In genomic region chr7:151745090-151745638, GRCh38 we compare ENCODE assay signal across 8 cellular contexts.
DNase-seq lines count a peak whose midpoint lies in the region; ATAC-seq and TF ChIP-seq lines count a peak whose summit lies in the region.

No MANE protein-coding gene starts in this region.

- peak overlapping the region; percentile 4 to 88 for H3K9ac ChIP-seq in liver (ENCODE audit: low read depth in 1 of 2, low read length in 2 of 2)

- H3K27me3 ChIP-seq in HL-60 (ENCODE audit: insufficient read depth, poor library complexity, severe bottlenecking) (no peaks in the 10 kb centered on the region), ascending aorta (no peaks in the 10 kb centered on the region), liver (ENCODE audit: control insufficient read depth in 4 of 4, insufficient read depth in 4 of 4, low read length in 3 of 4) (no peaks in the 10 kb centered on the region)

- H3K4me3 ChIP-seq in AG10803 (ENCODE audit: low read length) (no peak overlapping the region), HL-60 (replicated peaks; ENCODE audit: insufficient read depth, low read length) (no peak overlapping the region), ascending aorta (peak overlapping the region in 1 of 2 donors; percentile 47), liver (ENCODE audit: low read depth in 1 of 3, low read length in 3 of 3) (no peak overlapping the region)

- TF ChIP-seq RAD21 in liver (IDR thresholded peaks at IDR 0.05) = peak; percentile 68 to 82

- intact Hi-C loops in ascending aorta (cut with DNase I) = no loop called here

- ATAC-seq in GM18520 (IDR thresholded peaks at IDR 0.05; ENCODE audit: unreplicated experiment) = no peak
- ATAC-seq in HG02884 (IDR thresholded peaks at IDR 0.05; ENCODE audit: unreplicated experiment) = no peak

- TF ChIP-seq CTCF in AG10803 (conservative IDR thresholded peaks at IDR 0.05; ENCODE audit: low read length) (peak; percentile 48), HL-60 (IDR thresholded peaks at IDR 0.05; ENCODE audit: insufficient read depth, low read length) (peak; percentile 36), ascending aorta (IDR thresholded peaks at IDR 0.05) (peak; percentile 46 to 63 (median 51)), liver (IDR thresholded peaks at IDR 0.05; ENCODE audit: low read depth, low read length, missing input control) (peak; percentile 52)

- H3K4me1 ChIP-seq in ascending aorta (peaks cover 7 to 27% of the 10 kb centered on the region in 2 donors), liver (ENCODE audit: control insufficient read depth in 4 of 4, insufficient read depth in 4 of 4, low read length in 3 of 4) (peaks cover 21 to 59% (median 42%) of the 10 kb centered on the region in 4 donors)

- WGBS in liver = 25% methylated on average over 22 of the region's 22 CpGs

- no peaks in the 10 kb centered on the region for H3K9me3 ChIP-seq in ascending aorta
- no peaks in the 10 kb centered on the region for H3K9me3 ChIP-seq in liver (ENCODE audit: control insufficient read depth in 4 of 4, low read length in 3 of 4)

- no peaks in the 10 kb centered on the region for H3K36me3 ChIP-seq in ascending aorta
- no peaks in the 10 kb centered on the region for H3K36me3 ChIP-seq in liver (ENCODE audit: control insufficient read depth in 4 of 4, insufficient read depth in 3 of 4, low read depth in 1 of 4, low read length in 3 of 4)

- H3K27ac ChIP-seq in HL-60 (replicated peaks) (no peak overlapping the region), ascending aorta (peak overlapping the region; percentile 71 to 72), liver (ENCODE audit: low read depth in 1 of 2, low read length in 2 of 2) (peak overlapping the region; percentile 94)

- DNase-seq in AG10803 (ENCODE audit: low read depth) (peak; percentile 54), HL-60 (ENCODE audit: low read depth in 1 of 2, low spot score in 1 of 2) (peak; percentile 61 to 78), ascending aorta (ENCODE audit: low spot score in 2 of 2) (peak; percentile 85 to 94), NCI-H82 (lab: John Stamatoyannopoulos, UW) (no peak), iPS-NIHi11 (ENCODE audit: low spot score) (no peak)

TF ChIP-seq in liver, 16 proteins besides CTCF, POLR2A, EP300 and RAD21:
- TF ChIP-seq JUND (IDR thresholded peaks at IDR 0.05) (peak; percentile 88 to 95), FOXA2 (IDR thresholded peaks at IDR 0.05) (peak; percentile 60), YY1 (IDR thresholded peaks at IDR 0.05) (peak; percentile 81), HNF4A (conservative IDR thresholded peaks at IDR 0.05) (peak; percentile 97 to 99), FOXA1 (IDR thresholded peaks at IDR 0.05) (peak; percentile 63), TAF1 (conservative IDR thresholded peaks at IDR 0.05) (no peak), RXRA (IDR thresholded peaks at IDR 0.05) (peak; percentile 97 to 100), ATF3 (IDR thresholded peaks at IDR 0.05) (peak; percentile 90), HNF4G (IDR thresholded peaks at IDR 0.05) (peak; percentile 95), MAX (IDR thresholded peaks at IDR 0.05) (peak; percentile 97), SP1 (IDR thresholded peaks at IDR 0.05) (peak; percentile 100), GABPA (IDR thresholded peaks at IDR 0.05 in 1 of 2, conservative IDR thresholded peaks at IDR 0.05 in 1 of 2) (no peak), EGR1 (IDR thresholded peaks at IDR 0.05; ENCODE audit: low read depth in 2 of 2) (peak; percentile 77 to 92), NR2F2 (IDR thresholded peaks at IDR 0.05) (peak; percentile 85)
- TF ChIP-seq, protein P1, sequence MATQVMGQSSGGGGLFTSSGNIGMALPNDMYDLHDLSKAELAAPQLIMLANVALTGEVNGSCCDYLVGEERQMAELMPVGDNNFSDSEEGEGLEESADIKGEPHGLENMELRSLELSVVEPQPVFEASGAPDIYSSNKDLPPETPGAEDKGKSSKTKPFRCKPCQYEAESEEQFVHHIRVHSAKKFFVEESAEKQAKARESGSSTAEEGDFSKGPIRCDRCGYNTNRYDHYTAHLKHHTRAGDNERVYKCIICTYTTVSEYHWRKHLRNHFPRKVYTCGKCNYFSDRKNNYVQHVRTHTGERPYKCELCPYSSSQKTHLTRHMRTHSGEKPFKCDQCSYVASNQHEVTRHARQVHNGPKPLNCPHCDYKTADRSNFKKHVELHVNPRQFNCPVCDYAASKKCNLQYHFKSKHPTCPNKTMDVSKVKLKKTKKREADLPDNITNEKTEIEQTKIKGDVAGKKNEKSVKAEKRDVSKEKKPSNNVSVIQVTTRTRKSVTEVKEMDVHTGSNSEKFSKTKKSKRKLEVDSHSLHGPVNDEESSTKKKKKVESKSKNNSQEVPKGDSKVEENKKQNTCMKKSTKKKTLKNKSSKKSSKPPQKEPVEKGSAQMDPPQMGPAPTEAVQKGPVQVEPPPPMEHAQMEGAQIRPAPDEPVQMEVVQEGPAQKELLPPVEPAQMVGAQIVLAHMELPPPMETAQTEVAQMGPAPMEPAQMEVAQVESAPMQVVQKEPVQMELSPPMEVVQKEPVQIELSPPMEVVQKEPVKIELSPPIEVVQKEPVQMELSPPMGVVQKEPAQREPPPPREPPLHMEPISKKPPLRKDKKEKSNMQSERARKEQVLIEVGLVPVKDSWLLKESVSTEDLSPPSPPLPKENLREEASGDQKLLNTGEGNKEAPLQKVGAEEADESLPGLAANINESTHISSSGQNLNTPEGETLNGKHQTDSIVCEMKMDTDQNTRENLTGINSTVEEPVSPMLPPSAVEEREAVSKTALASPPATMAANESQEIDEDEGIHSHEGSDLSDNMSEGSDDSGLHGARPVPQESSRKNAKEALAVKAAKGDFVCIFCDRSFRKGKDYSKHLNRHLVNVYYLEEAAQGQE (IDR thresholded peaks at IDR 0.05) = peak; percentile 83
- TF ChIP-seq, protein P2, sequence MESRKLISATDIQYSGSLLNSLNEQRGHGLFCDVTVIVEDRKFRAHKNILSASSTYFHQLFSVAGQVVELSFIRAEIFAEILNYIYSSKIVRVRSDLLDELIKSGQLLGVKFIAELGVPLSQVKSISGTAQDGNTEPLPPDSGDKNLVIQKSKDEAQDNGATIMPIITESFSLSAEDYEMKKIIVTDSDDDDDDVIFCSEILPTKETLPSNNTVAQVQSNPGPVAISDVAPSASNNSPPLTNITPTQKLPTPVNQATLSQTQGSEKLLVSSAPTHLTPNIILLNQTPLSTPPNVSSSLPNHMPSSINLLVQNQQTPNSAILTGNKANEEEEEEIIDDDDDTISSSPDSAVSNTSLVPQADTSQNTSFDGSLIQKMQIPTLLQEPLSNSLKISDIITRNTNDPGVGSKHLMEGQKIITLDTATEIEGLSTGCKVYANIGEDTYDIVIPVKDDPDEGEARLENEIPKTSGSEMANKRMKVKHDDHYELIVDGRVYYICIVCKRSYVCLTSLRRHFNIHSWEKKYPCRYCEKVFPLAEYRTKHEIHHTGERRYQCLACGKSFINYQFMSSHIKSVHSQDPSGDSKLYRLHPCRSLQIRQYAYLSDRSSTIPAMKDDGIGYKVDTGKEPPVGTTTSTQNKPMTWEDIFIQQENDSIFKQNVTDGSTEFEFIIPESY (IDR thresholded peaks at IDR 0.05) = peak; percentile 97

Comparison
In these comparisons a context has a peak if more than half of its experiments do, and no peak if none do; other contexts are left out.
1. DNase-seq: peak in AG10803 (single experiment), HL-60 (2 of 2) and ascending aorta (2 of 2); none in NCI-H82 (single experiment) and iPS-NIHi11 (single experiment).
2. Peak in every context shown above with its lines, with median percentiles within 50 percentile points of each other: CTCF ChIP-seq.